7 cellular contexts compared by ENCODE assay signal in genomic region chr1:7355646-7356045, GRCh38.
"Had no signal": no experiment of that assay in that cellular context is flagged by ENCODE, and none has a peak within 500 bp of the region (broad histone marks: within the 10 kb centered on the region; RNA-seq: fewer than 3 reads in every experiment).

No MANE protein-coding gene starts in this region.

- H3K27ac ChIP-seq: HL-60, KMS-11 had no signal

- H3K4me2 ChIP-seq: KMS-11 had no signal

- FAIRE-seq: HepG2, HTR-8/SVneo had no signal

- ATAC-seq: HepG2 had no signal

- DNase-seq: IMR-90, KBM-7, KG1 had no signal

- H3K9ac ChIP-seq: KMS-11 had no signal
